17 cellular contexts compared by ENCODE assay signal in the genomic region with DNA sequence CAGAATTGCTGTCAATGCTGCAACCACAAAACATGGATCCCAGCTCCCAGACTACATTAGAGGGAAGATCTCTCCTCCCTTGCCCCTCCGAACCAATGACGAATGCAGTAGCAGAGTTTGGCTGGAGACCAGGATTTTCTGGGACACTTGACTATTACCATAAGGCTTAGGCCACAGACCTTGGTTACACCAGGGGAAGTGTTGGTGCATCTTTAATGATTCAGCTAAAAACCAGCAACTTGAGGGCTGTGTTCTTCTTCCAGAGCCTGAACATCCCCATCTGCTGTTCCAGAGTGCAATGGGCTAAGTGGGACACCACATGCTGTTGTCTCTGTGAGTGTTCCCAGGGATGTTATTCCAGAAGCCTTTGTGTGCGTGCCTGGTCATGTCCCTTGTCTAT.
DNase-seq lines count a peak whose midpoint lies in the region; ATAC-seq and TF ChIP-seq lines count a peak whose summit lies in the region.
"Had no signal": no experiment of that assay in that cellular context is flagged by ENCODE, and none has a peak within 500 bp of the region (broad histone marks: within the 10 kb centered on the region; RNA-seq: fewer than 3 reads in every experiment).

No MANE protein-coding gene starts in this region.

- no peaks in the 10 kb centered on the region for H3K9me3 Mint-ChIP-seq in MCF 10A (ENCODE audit: unreplicated experiment)

- no TSS peak for BruUV-seq in MCF 10A (replicated peaks; lab: Mats Ljungman, UMichigan)

- intact Hi-C loops in MCF 10A (cut with micrococcal nuclease), result no loop called here
- intact Hi-C loops in breast epithelium (cut with DNase I; ENCODE audit: low total_unique reads), result no loop called here

- H2BK5ac ChIP-seq in mesenchymal stem cell (ENCODE audit: low read depth, low read length, poor library complexity, severe bottlenecking), result no peak overlapping the region

- H3K4me1 ChIP-seq in breast epithelium (no peaks in the 10 kb centered on the region), mesenchymal stem cell (ENCODE audit: control insufficient read depth, insufficient read depth, low read depth, low read length) (no peaks in the 10 kb centered on the region)

- no peak overlapping the region for H3K23ac ChIP-seq in mesenchymal stem cell (ENCODE audit: low read length in 2 of 2)

- H3K27ac ChIP-seq in breast epithelium, result no peak overlapping the region
- no peak overlapping the region for H3K27ac ChIP-seq in mesenchymal stem cell (ENCODE audit: low read length, poor library complexity, severe bottlenecking)
- H3K27ac ChIP-seq: C4-2B had no signal

- H3K4me1 Mint-ChIP-seq in MCF 10A (ENCODE audit: insufficient read depth, unreplicated experiment), result no peaks in the 10 kb centered on the region
- H3K4me1 Mint-ChIP-seq: IgD-negative memory B cell had no signal

- H3K4me2 ChIP-seq in mesenchymal stem cell (ENCODE audit: low read length, poor library complexity, severe bottlenecking), result no peak overlapping the region

- no peaks in the 10 kb centered on the region for H3K36me3 Mint-ChIP-seq in MCF 10A (ENCODE audit: insufficient read depth, unreplicated experiment)
- H3K36me3 Mint-ChIP-seq: IgD-negative memory B cell had no signal

- H3K4me3 ChIP-seq in breast epithelium (no peak overlapping the region), mesenchymal stem cell (ENCODE audit: insufficient read depth in 1 of 2, low read depth in 1 of 2, low read length in 2 of 2) (no peak overlapping the region)

- H2AK5ac ChIP-seq in mesenchymal stem cell (ENCODE audit: low read length, severe bottlenecking), result no peak overlapping the region

- no peak overlapping the region for H3K14ac ChIP-seq in mesenchymal stem cell (ENCODE audit: low read length in 2 of 2)

- no peak overlapping the region for H3K27ac Mint-ChIP-seq in MCF 10A (ENCODE audit: low read depth, unreplicated experiment)
- H3K27ac Mint-ChIP-seq: IgD-negative memory B cell had no signal

- peak overlapping the region in 1 of 2 experiments; percentile 37 for H3K18ac ChIP-seq in mesenchymal stem cell (ENCODE audit: low read depth in 1 of 2, low read length in 2 of 2)

- no peaks in the 10 kb centered on the region for H3K9me3 ChIP-seq in breast epithelium
- H3K9me3 ChIP-seq in mesenchymal stem cell (ENCODE audit: control insufficient read depth, low read length), result peaks cover 3% of the 10 kb centered on the region

- no peaks in the 10 kb centered on the region for H3K27me3 ChIP-seq in breast epithelium
- no peaks in the 10 kb centered on the region for H3K27me3 ChIP-seq in mesenchymal stem cell (ENCODE audit: control insufficient read depth in 1 of 2, insufficient read depth in 1 of 2, low read length in 2 of 2)

- H3K79me1 ChIP-seq in mesenchymal stem cell (replicated peaks; ENCODE audit: low read length, poor library complexity, severe bottlenecking), result no peaks in the 10 kb centered on the region

- WGBS in mesenchymal stem cell, result 89% methylated on average over 3 of the region's 3 CpGs

- H3K27me3 Mint-ChIP-seq in MCF 10A (ENCODE audit: insufficient read depth, unreplicated experiment), result no peaks in the 10 kb centered on the region
- H3K27me3 Mint-ChIP-seq: IgD-negative memory B cell had no signal

- TF ChIP-seq POLR2A in breast epithelium (IDR thresholded peaks at IDR 0.05), result no peak

- CTCF ChIA-PET in MCF 10A (lab: Yijun Ruan, JAX), result interaction anchor here (0.6 to 0.7 kb wide), 2 partner anchors 268 to 555 kb away, joined by 3 read pairs; no protein-coding TSS in a partner anchor

- POLR2A ChIA-PET in MCF 10A (lab: Yijun Ruan, JAX), result no interaction called here

- ATAC-seq in HG03025 (IDR thresholded peaks at IDR 0.05; ENCODE audit: low FRiP score, unreplicated experiment) (no peak), GM18511 (IDR thresholded peaks at IDR 0.05; ENCODE audit: unreplicated experiment) (no peak)
- ATAC-seq: Panc1, Right ventricle myocardium inferior, SK-N-SH treated with all-trans-retinoic acid at 6 μM for 48 hours had no signal

- H2BK12ac ChIP-seq in mesenchymal stem cell (ENCODE audit: low read length in 2 of 2), result no peak overlapping the region

- DNase-seq in MCF 10A (ENCODE audit: unreplicated experiment), result peak; percentile 8
- DNase-seq in breast epithelium (ENCODE audit: low spot score in 2 of 2), result no peak
- DNase-seq in NCI-H69 (lab: John Stamatoyannopoulos, UW), result peak; percentile 10
- peak; percentile 68 for DNase-seq in mesenchymal stem cell
- peak; percentile 16 for DNase-seq in superior temporal gyrus (ENCODE audit: extremely low spot score)
- DNase-seq in cerebellar cortex (ENCODE audit: low spot score), result no peak
- DNase-seq: COR-L47, DMS79, NCI-H1436 treated with DMSO at 0.1 percent for 48 hours, NCI-H510A had no signal

- TF ChIP-seq CTCF in MCF 10A (IDR thresholded peaks at IDR 0.05; ENCODE audit: unreplicated experiment) (no peak), breast epithelium (IDR thresholded peaks at IDR 0.05) (no peak)

- no peak overlapping the region for H2BK15ac ChIP-seq in mesenchymal stem cell (ENCODE audit: low read depth, poor library complexity, severe bottlenecking)

- H4K8ac ChIP-seq in mesenchymal stem cell (ENCODE audit: low read length), result no peak overlapping the region

- H3K36me3 ChIP-seq in breast epithelium (no peaks in the 10 kb centered on the region), mesenchymal stem cell (ENCODE audit: control insufficient read depth in 1 of 2, insufficient read depth in 2 of 2, low read depth in 1 of 2, low read length in 2 of 2) (no peaks in the 10 kb centered on the region)

- no peak overlapping the region for H3K4ac ChIP-seq in mesenchymal stem cell (ENCODE audit: low read depth in 1 of 2, low read length in 2 of 2)

- no peak overlapping the region for H3K4me3 Mint-ChIP-seq in MCF 10A (ENCODE audit: unreplicated experiment)
- H3K4me3 Mint-ChIP-seq: IgD-negative memory B cell had no signal

- H2AFZ ChIP-seq in mesenchymal stem cell (ENCODE audit: low read depth, low read length), result no peak overlapping the region

- H2BK120ac ChIP-seq in mesenchymal stem cell (ENCODE audit: low read depth, low read length), result no peak overlapping the region

- no peak overlapping the region for H4K91ac ChIP-seq in mesenchymal stem cell (ENCODE audit: low read length)

- H3K9ac ChIP-seq in mesenchymal stem cell (ENCODE audit: low read length), result no peak overlapping the region

Comparison
In these comparisons a context has a peak if more than half of its experiments do, and no peak if none do; other contexts are left out.
1. DNase-seq: peak in MCF 10A (single experiment), NCI-H69 (single experiment), mesenchymal stem cell (single experiment) and superior temporal gyrus (single experiment); none in breast epithelium (0 of 2) and cerebellar cortex (single experiment).